Comparison of ENCODE assay signal across 8 cellular contexts in the genomic region with DNA sequence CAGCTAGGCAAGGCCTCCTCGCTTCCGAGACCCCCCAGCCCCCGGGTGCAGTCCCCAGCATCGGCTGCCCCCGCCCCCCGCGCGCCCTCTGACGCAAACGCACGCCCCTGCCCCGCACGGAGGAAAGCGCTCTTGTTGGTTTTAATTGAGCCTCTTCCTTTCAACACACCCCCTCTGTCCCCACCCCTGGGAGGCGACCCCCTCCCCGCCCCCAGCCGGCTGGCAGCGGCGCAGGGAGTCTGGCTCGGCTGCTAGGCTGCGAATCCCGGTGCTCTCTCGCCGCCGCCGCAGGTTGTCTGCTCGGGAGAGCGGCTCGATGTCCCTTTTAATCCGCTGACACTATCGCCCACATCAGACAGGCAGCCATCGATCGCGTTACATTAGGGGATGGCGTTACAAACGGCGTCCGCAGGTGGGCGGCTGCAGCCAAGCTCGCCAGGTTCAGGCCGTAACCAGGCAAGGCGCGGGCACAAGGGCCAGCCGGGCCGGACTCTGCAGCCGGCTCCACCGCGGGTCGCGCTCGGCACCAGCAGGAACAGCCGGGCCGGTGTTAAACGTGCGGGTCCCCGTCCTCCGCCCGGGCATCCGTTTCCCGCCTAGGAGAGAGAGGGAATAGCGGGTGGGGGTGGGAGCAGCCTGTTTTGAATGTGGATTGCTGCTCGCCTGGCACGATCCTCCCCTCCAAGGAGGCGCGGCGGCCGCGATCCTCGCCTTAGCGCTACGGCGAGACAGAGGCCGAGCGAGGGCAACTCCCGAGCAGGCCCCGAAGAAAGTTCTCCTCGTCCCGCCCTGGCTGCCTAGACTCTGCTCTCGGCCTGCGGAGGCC. TPM values are rescaled to one million over a fixed set of nuclear protein-coding genes. Genes with fewer than 3 reads are reported as not detected.
DNase-seq lines count a peak whose midpoint lies in the region; ATAC-seq and TF ChIP-seq lines count a peak whose summit lies in the region.

No MANE protein-coding gene starts in this region.

- H3K27me3 ChIP-seq in right lobe of liver = peaks cover 0 to 4% of the 10 kb centered on the region in 2 donors
- H3K27me3 ChIP-seq in tibial artery = peaks cover 0 to 6% of the 10 kb centered on the region in 2 donors

- H3K9me3 Mint-ChIP-seq in central memory CD8-positive, alpha-beta T cell = no peaks in the 10 kb centered on the region

- H3K27ac ChIP-seq in right lobe of liver (peak overlapping the region; percentile 80 to 86 (median 83)), tibial artery (peak overlapping the region; percentile 46 to 66)

- H3K4me1 ChIP-seq in right lobe of liver (peaks cover 0 to 16% (median 0%) of the 10 kb centered on the region in 4 donors), tibial artery (peaks cover 0 to 37% (median 25%) of the 10 kb centered on the region in 4 donors)

- peaks cover 10% of the 10 kb centered on the region for H3K4me1 Mint-ChIP-seq in central memory CD8-positive, alpha-beta T cell

- H3K4me3 ChIP-seq in right lobe of liver = peak overlapping the region; percentile 47 to 61 (median 53)
- H3K4me3 ChIP-seq in tibial artery = peak overlapping the region; percentile 58 to 68

- no peak for TF ChIP-seq POLR2A in right lobe of liver (IDR thresholded peaks at IDR 0.05)

- 1% methylated on average over 32 of the region's 80 CpGs for WGBS in right lobe of liver (ENCODE audit: insufficient coverage, low coverage, low lambda C conversion rate, missing lambda C conversion rate)

- DNase-seq in GM10248 (ENCODE audit: extremely low spot score) (peak; percentile 31), NCI-H226 (peak; percentile 22), right lobe of liver (peak in 1 of 3 donors; percentile 50), tibial artery (no peak), COLO829 (ENCODE audit: low spot score) (no peak)
- DNase-seq in central memory CD8-positive, alpha-beta T cell (ENCODE audit: low spot score in 2 of 2) = no peak
- no peak for DNase-seq in stimulated activated CD8-positive, alpha-beta memory T cell treated with anti-CD3 and anti-CD28 coated beads, Interleukin-4, amount 100 ng/mL, for 48 hours

- no peak for ATAC-seq in central memory CD8-positive, alpha-beta T cell (replicated peaks; ENCODE audit: extremely low read depth, poor library complexity, severe bottlenecking)
- ATAC-seq in right lobe of liver (peak; percentile 20 to 44 (median 27)), HG02852 (IDR thresholded peaks at IDR 0.05; ENCODE audit: unreplicated experiment) (no peak)

- H3K27ac Mint-ChIP-seq in central memory CD8-positive, alpha-beta T cell (ENCODE audit: low read depth) = peak overlapping the region; percentile 7

- intact Hi-C loops in right lobe of liver (cut with DNase I) = no loop called here
- intact Hi-C loops in tibial artery (cut with DNase I; ENCODE audit: low total_unique reads) = loop anchor here (5.0 to 10.0 kb wide), 2 partner anchors 33 to 225 kb away; no protein-coding TSS in a partner anchor

- H3K36me3 Mint-ChIP-seq in central memory CD8-positive, alpha-beta T cell (ENCODE audit: insufficient read depth) = peaks cover 4% of the 10 kb centered on the region

- no peaks in the 10 kb centered on the region for H3K9me3 ChIP-seq in right lobe of liver
- no peaks in the 10 kb centered on the region for H3K9me3 ChIP-seq in tibial artery

- H3K4me3 Mint-ChIP-seq in central memory CD8-positive, alpha-beta T cell = no peak overlapping the region

- POLR2A ChIA-PET in GM10248 (lab: Yijun Ruan, JAX) = no interaction called here

- peaks cover 42% of the 10 kb centered on the region for H3K27me3 Mint-ChIP-seq in central memory CD8-positive, alpha-beta T cell

- TF ChIP-seq CTCF in GM10248 (IDR thresholded peaks at IDR 0.05; ENCODE audit: control extremely low read depth, extremely low read depth, low read depth, missing control alignments) = no peak
- no peak for TF ChIP-seq CTCF in right lobe of liver (IDR thresholded peaks at IDR 0.05)
- no peak for TF ChIP-seq CTCF in tibial artery (IDR thresholded peaks at IDR 0.05)

- CTCF ChIA-PET in GM10248 (lab: Yijun Ruan, JAX) = interaction anchor here (1.2 to 4.5 kb wide), 5 partner anchors 15 to 224 kb away, joined by 3 to 29 read pairs (median 3); no protein-coding TSS in a partner anchor

- H3K36me3 ChIP-seq in right lobe of liver (no peaks in the 10 kb centered on the region), tibial artery (no peaks in the 10 kb centered on the region)

RNA-seq across cellular contexts. Expression of a gene that starts 1.2 kb away (rescaled TPM):
- total RNA-seq in right lobe of liver = 1 to 10 TPM; 1.2 to 3.8 (median 2.3) TPM

RNA-seq across cellular contexts. Expression of a gene that starts 3.2 kb away (rescaled TPM):
- 10 to 100 TPM in 2 of 6 experiments, 1 to 10 TPM in 4; 5.3 to 12.1 (median 9.4) TPM for total RNA-seq in right lobe of liver

Comparison
In these comparisons a context has a peak if more than half of its experiments do, and no peak if none do; other contexts are left out.
1. DNase-seq: peak in GM10248 (single experiment) and NCI-H226 (single experiment); none in central memory CD8-positive, alpha-beta T cell (0 of 2), tibial artery (0 of 2), stimulated activated CD8-positive, alpha-beta memory T cell treated with anti-CD3 and anti-CD28 coated beads, Interleukin-4, amount 100 ng/mL, for 48 hours (single experiment) and COLO829 (single experiment).
2. ATAC-seq: peak in right lobe of liver (4 of 4); none in central memory CD8-positive, alpha-beta T cell (single experiment) and HG02852 (single experiment).